In the genomic region with DNA sequence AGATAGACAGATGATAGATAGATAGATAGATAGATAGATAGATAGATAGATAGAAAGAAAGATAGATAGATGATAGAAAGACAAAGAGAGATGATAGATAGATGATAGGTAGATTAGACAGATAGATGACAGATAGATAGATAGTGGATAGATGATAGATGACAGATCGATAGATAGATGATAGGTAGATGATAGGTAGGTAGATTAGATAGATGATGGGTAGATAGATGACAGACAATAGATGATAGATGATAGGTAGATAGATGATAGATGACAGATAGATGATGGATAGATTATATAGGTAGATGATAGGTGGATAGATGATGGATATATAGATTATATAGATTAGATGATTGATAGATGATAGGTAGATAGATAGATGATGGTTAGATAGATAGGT, we compare ENCODE assay signal across 36 cellular contexts. TPM values are rescaled to one million over a fixed set of nuclear protein-coding genes. Genes with fewer than 3 reads are reported as not detected.
"Had no signal": no experiment of that assay in that cellular context is flagged by ENCODE, and none has a peak within 500 bp of the region (broad histone marks: within the 10 kb centered on the region; RNA-seq: fewer than 3 reads in every experiment).

No MANE protein-coding gene starts in this region.

- H3K27ac Mint-ChIP-seq: activated CD4-positive, alpha-beta memory T cell treated with anti-CD3 and anti-CD28 coated beads for 36 hours; activated CD4-positive, alpha-beta T cell treated with anti-CD3 and anti-CD28 coated beads for 36 hours; activated CD4-positive, alpha-beta T cell treated with anti-CD3 and anti-CD28 coated beads, Interleukin-2, amount 10 ng/mL, durations not matched to agents 24 days and 14 days; activated CD8-positive, alpha-beta memory T cell treated with anti-CD3 and anti-CD28 coated beads, Interleukin-2, amount 10 ng/mL, durations not matched to agents 7 days and 5 days; activated CD8-positive, alpha-beta T cell treated with anti-CD3 and anti-CD28 coated beads, Interleukin-2, amount 10 ng/mL, durations not matched to agents 7 days and 5 days; activated naive CD4-positive, alpha-beta T cell treated with anti-CD3 and anti-CD28 coated beads, Interleukin-2, amount 10 ng/mL, durations not matched to agents 7 days and 5 days; activated naive CD4-positive, alpha-beta T cell treated with anti-CD3 and anti-CD28 coated beads, Interleukin-2, amount 50 U/mL, for 72 hours; activated naive CD8-positive, alpha-beta T cell treated with anti-CD3 and anti-CD28 coated beads, Interleukin-2, amount 10 ng/mL, durations not matched to agents 7 days and 5 days; activated T-cell treated with anti-CD3 and anti-CD28 coated beads, Interleukin-2, amount 50 U/mL, for 24 hours; activated T-helper 1 cell treated with anti-CD3 and anti-CD28 coated beads, Interleukin-12 subunit alpha, Interleukin-12 subunit beta, Interleukin-2, Interleukin-4 antibody, amounts not matched to agents 30 ng/mL and 10 ng/mL and 1 ng/mL, durations not matched to agents 14 hours and 24 hours and 36 hours; dendritic cell treated with granulocyte-macrophage colony-stimulating factor and Interleukin-4, amounts not matched to agents 40 ng/mL and 50 ng/mL, for 4 days; endodermal cell; T-helper 1 cell treated with Interleukin-12 subunit alpha and Interleukin-12 subunit beta and Interleukin-4 antibody, amounts not matched to agents 30 μg/mL and 1 μg/mL, for 36 hours; T-helper 2 cell treated with Interferon-gamma antibody and Interleukin-4, amounts not matched to agents 5 μg/mL and 100 μg/mL, for 36 hours had no signal

- H3K27ac ChIP-seq: ascending aorta, coronary artery, dorsolateral prefrontal cortex, gastrocnemius medialis, heart left ventricle, WERI-Rb-1 had no signal

- H3K4me3 Mint-ChIP-seq: activated CD4-positive, alpha-beta memory T cell treated with anti-CD3 and anti-CD28 coated beads for 36 hours; activated CD4-positive, alpha-beta T cell treated with anti-CD3 and anti-CD28 coated beads for 36 hours; activated CD4-positive, alpha-beta T cell treated with anti-CD3 and anti-CD28 coated beads, Interleukin-2, amount 10 ng/mL, durations not matched to agents 24 days and 14 days; activated CD8-positive, alpha-beta memory T cell treated with anti-CD3 and anti-CD28 coated beads, Interleukin-2, amount 10 ng/mL, durations not matched to agents 7 days and 5 days; activated CD8-positive, alpha-beta T cell treated with anti-CD3 and anti-CD28 coated beads, Interleukin-2, amount 10 ng/mL, durations not matched to agents 7 days and 5 days; activated naive CD4-positive, alpha-beta T cell treated with anti-CD3 and anti-CD28 coated beads, Interleukin-2, amount 10 ng/mL, durations not matched to agents 7 days and 5 days; activated naive CD8-positive, alpha-beta T cell treated with anti-CD3 and anti-CD28 coated beads, Interleukin-2, amount 10 ng/mL, durations not matched to agents 7 days and 5 days; activated T-cell treated with anti-CD3 and anti-CD28 coated beads, Interleukin-2, amount 50 U/mL, for 24 hours; activated T-helper 1 cell treated with anti-CD3 and anti-CD28 coated beads, Interleukin-12 subunit alpha, Interleukin-12 subunit beta, Interleukin-2, Interleukin-4 antibody, amounts not matched to agents 30 ng/mL and 10 ng/mL and 1 ng/mL, durations not matched to agents 14 hours and 24 hours and 36 hours; central memory CD8-positive, alpha-beta T cell; dendritic cell treated with granulocyte-macrophage colony-stimulating factor and Interleukin-4, amounts not matched to agents 40 ng/mL and 50 ng/mL, for 4 days; endodermal cell; T-helper 1 cell treated with Interleukin-12 subunit alpha and Interleukin-12 subunit beta and Interleukin-4 antibody, amounts not matched to agents 30 μg/mL and 1 μg/mL, for 36 hours; T-helper 2 cell treated with Interferon-gamma antibody and Interleukin-4, amounts not matched to agents 5 μg/mL and 100 μg/mL, for 36 hours had no signal

- H3K9me3 ChIP-seq: ascending aorta, gastrocnemius medialis, heart left ventricle had no signal

- H3K4me3 ChIP-seq: ascending aorta, coronary artery, dorsolateral prefrontal cortex, gastrocnemius medialis, heart left ventricle had no signal

- DNase-seq: activated CD4-positive, alpha-beta memory T cell treated with anti-CD3 and anti-CD28 coated beads for 36 hours; activated CD4-positive, alpha-beta T cell treated with anti-CD3 and anti-CD28 coated beads for 36 hours; activated CD4-positive, alpha-beta T cell treated with anti-CD3 and anti-CD28 coated beads, Interleukin-2, amount 10 ng/mL, durations not matched to agents 24 days and 14 days; activated CD4-positive, CD25-positive, alpha-beta regulatory T cell; activated CD4-positive, CD25-positive, alpha-beta regulatory T cell treated with anti-CD3 and anti-CD28 coated beads, Interleukin-2, amount 50 U/mL, for 72 hours; activated CD8-positive, alpha-beta memory T cell treated with anti-CD3 and anti-CD28 coated beads, Interleukin-2, amount 10 ng/mL, durations not matched to agents 7 days and 5 days; activated CD8-positive, alpha-beta memory T cell treated with anti-CD3 and anti-CD28 coated beads, Interleukin-2, amount 50 U/mL, for 48 hours; activated CD8-positive, alpha-beta T cell treated with anti-CD3 and anti-CD28 coated beads, Interleukin-2, amount 10 ng/mL, durations not matched to agents 7 days and 5 days; activated gamma-delta T cell; activated naive CD4-positive, alpha-beta T cell; activated naive CD4-positive, alpha-beta T cell treated with anti-CD3 and anti-CD28 coated beads, Interleukin-2, amount 10 ng/mL, durations not matched to agents 7 days and 5 days; activated naive CD8-positive, alpha-beta T cell treated with anti-CD3 and anti-CD28 coated beads, Interleukin-2, amount 10 ng/mL, durations not matched to agents 7 days and 5 days; activated T-cell treated with anti-CD3 and anti-CD28 coated beads for 4 hours; activated T-cell treated with anti-CD3 and anti-CD28 coated beads, Interleukin-2, amount 50 U/mL, for 24 hours; dorsolateral prefrontal cortex; effector memory CD4-positive, alpha-beta T cell; endodermal cell; foreskin fibroblast; gastrocnemius medialis; glutamatergic neuron; heart left ventricle; hypothalamus; T1000; WERI-Rb-1 had no signal

- H3K27me3 Mint-ChIP-seq: activated CD4-positive, alpha-beta memory T cell treated with anti-CD3 and anti-CD28 coated beads for 36 hours; activated CD4-positive, alpha-beta T cell treated with anti-CD3 and anti-CD28 coated beads for 36 hours; activated CD4-positive, alpha-beta T cell treated with anti-CD3 and anti-CD28 coated beads, Interleukin-2, amount 10 ng/mL, durations not matched to agents 24 days and 14 days; activated CD8-positive, alpha-beta memory T cell treated with anti-CD3 and anti-CD28 coated beads, Interleukin-2, amount 10 ng/mL, durations not matched to agents 7 days and 5 days; activated naive CD4-positive, alpha-beta T cell treated with anti-CD3 and anti-CD28 coated beads, Interleukin-2, amount 10 ng/mL, durations not matched to agents 7 days and 5 days; activated naive CD8-positive, alpha-beta T cell treated with anti-CD3 and anti-CD28 coated beads, Interleukin-2, amount 10 ng/mL, durations not matched to agents 7 days and 5 days; activated T-cell treated with anti-CD3 and anti-CD28 coated beads, Interleukin-2, amount 50 U/mL, for 24 hours; brain; central memory CD8-positive, alpha-beta T cell; dendritic cell treated with granulocyte-macrophage colony-stimulating factor and Interleukin-4, amounts not matched to agents 40 ng/mL and 50 ng/mL, for 4 days had no signal

- H3K27me3 ChIP-seq: ascending aorta, dorsolateral prefrontal cortex, gastrocnemius medialis, heart left ventricle had no signal

- H3K9me3 Mint-ChIP-seq: activated CD4-positive, alpha-beta memory T cell treated with anti-CD3 and anti-CD28 coated beads for 36 hours; activated CD4-positive, alpha-beta T cell treated with anti-CD3 and anti-CD28 coated beads, Interleukin-2, amount 10 ng/mL, durations not matched to agents 24 days and 14 days; activated naive CD4-positive, alpha-beta T cell treated with anti-CD3 and anti-CD28 coated beads, Interleukin-2, amount 10 ng/mL, durations not matched to agents 7 days and 5 days; activated naive CD4-positive, alpha-beta T cell treated with anti-CD3 and anti-CD28 coated beads, Interleukin-2, amount 50 U/mL, for 72 hours; activated naive CD8-positive, alpha-beta T cell treated with anti-CD3 and anti-CD28 coated beads, Interleukin-2, amount 10 ng/mL, durations not matched to agents 7 days and 5 days; activated T-cell treated with anti-CD3 and anti-CD28 coated beads, Interleukin-2, amount 50 U/mL, for 24 hours; activated T-helper 1 cell treated with anti-CD3 and anti-CD28 coated beads, Interleukin-12 subunit alpha, Interleukin-12 subunit beta, Interleukin-2, Interleukin-4 antibody, amounts not matched to agents 30 ng/mL and 10 ng/mL and 1 ng/mL, durations not matched to agents 14 hours and 24 hours and 36 hours; central memory CD8-positive, alpha-beta T cell; dendritic cell treated with granulocyte-macrophage colony-stimulating factor and Interleukin-4, amounts not matched to agents 40 ng/mL and 50 ng/mL, for 4 days; endodermal cell; T-helper 1 cell treated with Interleukin-12 subunit alpha and Interleukin-12 subunit beta and Interleukin-4 antibody, amounts not matched to agents 30 μg/mL and 1 μg/mL, for 36 hours; T-helper 2 cell treated with Interferon-gamma antibody and Interleukin-4, amounts not matched to agents 5 μg/mL and 100 μg/mL, for 36 hours had no signal

- ATAC-seq: activated CD4-positive, alpha-beta T cell treated with anti-CD3 and anti-CD28 coated beads for 36 hours; activated CD8-positive, alpha-beta memory T cell treated with anti-CD3 and anti-CD28 coated beads, Interleukin-2, amount 10 ng/mL, durations not matched to agents 7 days and 5 days; activated CD8-positive, alpha-beta T cell treated with anti-CD3 and anti-CD28 coated beads, Interleukin-2, amount 10 ng/mL, durations not matched to agents 7 days and 5 days; activated naive CD4-positive, alpha-beta T cell treated with anti-CD3 and anti-CD28 coated beads, Interleukin-2, amount 50 U/mL, for 72 hours; esophagus mucosa; gastrocnemius medialis; heart left ventricle had no signal

RNA-seq across cellular contexts. Expression of a gene that starts 19.3 kb away (rescaled TPM):
- total RNA-seq: activated CD4-positive, alpha-beta memory T cell treated with anti-CD3 and anti-CD28 coated beads for 36 hours; ascending aorta had no signal

RNA-seq across cellular contexts. Expression of a gene that starts 28.6 kb away (rescaled TPM):
- total RNA-seq: activated CD4-positive, alpha-beta memory T cell treated with anti-CD3 and anti-CD28 coated beads for 36 hours; activated CD4-positive, alpha-beta T cell treated with anti-CD3 and anti-CD28 coated beads, Interleukin-2, amount 10 ng/mL, durations not matched to agents 24 days and 14 days; ascending aorta; epithelial cell of proximal tubule had no signal

RNA-seq across cellular contexts. Expression of a gene that starts 46.0 kb away (rescaled TPM):
- total RNA-seq: activated CD4-positive, alpha-beta memory T cell treated with anti-CD3 and anti-CD28 coated beads for 36 hours; activated CD4-positive, alpha-beta T cell treated with anti-CD3 and anti-CD28 coated beads for 36 hours; activated CD4-positive, alpha-beta T cell treated with anti-CD3 and anti-CD28 coated beads, Interleukin-2, amount 10 ng/mL, durations not matched to agents 24 days and 14 days; activated naive CD4-positive, alpha-beta T cell treated with anti-CD3 and anti-CD28 coated beads, Interleukin-2, amount 50 U/mL, for 72 hours; activated T-helper 1 cell treated with anti-CD3 and anti-CD28 coated beads, Interleukin-12 subunit alpha, Interleukin-12 subunit beta, Interleukin-2, Interleukin-4 antibody, amounts not matched to agents 30 ng/mL and 10 ng/mL and 1 ng/mL, durations not matched to agents 14 hours and 24 hours and 36 hours; cardiac septum; gastrocnemius medialis had no signal
- polyA plus RNA-seq: heart left ventricle had no signal
